In genomic region chrX:13307041-13307440, GRCh38 we compare ENCODE assay signal across 30 cellular contexts. TPM values are rescaled to one million over a fixed set of nuclear protein-coding genes. Genes with fewer than 3 reads are reported as not detected.
"Had no signal": no experiment of that assay in that cellular context is flagged by ENCODE, and none has a peak within 500 bp of the region (broad histone marks: within the 10 kb centered on the region; RNA-seq: fewer than 3 reads in every experiment).

No MANE protein-coding gene starts in this region.

- H3K4me3 Mint-ChIP-seq: activated B cell treated with CpG ODN at 0.5 μM for 24 hours; activated CD4-positive, alpha-beta T cell treated with anti-CD3 and anti-CD28 coated beads, Interleukin-2, amount 10 ng/mL, durations not matched to agents 24 days and 14 days; activated CD8-positive, alpha-beta memory T cell treated with anti-CD3 and anti-CD28 coated beads, Interleukin-2, amount 10 ng/mL, durations not matched to agents 7 days and 5 days; activated naive CD4-positive, alpha-beta T cell treated with anti-CD3 and anti-CD28 coated beads for 36 hours; activated naive CD8-positive, alpha-beta T cell; activated T-cell treated with anti-CD3 and anti-CD28 coated beads, Interleukin-2, amount 50 U/mL, for 4 hours; brain; T-cell had no signal

- DNase-seq: activated B cell treated with CpG ODN at 0.5 μM for 24 hours; activated CD4-positive, alpha-beta T cell treated with anti-CD3 and anti-CD28 coated beads for 1 hour; activated CD4-positive, alpha-beta T cell treated with anti-CD3 and anti-CD28 coated beads, Interleukin-2, amount 10 ng/mL, durations not matched to agents 24 days and 14 days; activated CD4-positive, alpha-beta T cell treated with anti-CD3 and anti-CD28 coated beads, Interleukin-2, amount 50 U/mL, for 48 hours; activated CD8-positive, alpha-beta memory T cell treated with anti-CD3 and anti-CD28 coated beads, Interleukin-2, amount 10 ng/mL, durations not matched to agents 7 days and 5 days; activated effector memory CD4-positive, alpha-beta T cell treated with anti-CD3 and anti-CD28 coated beads, Interleukin-2, amount 50 U/mL, for 16 hours; activated naive CD4-positive, alpha-beta T cell treated with anti-CD3 and anti-CD28 coated beads for 36 hours; activated T-cell treated with anti-CD3 and anti-CD28 coated beads, Interleukin-2, amount 50 U/mL, for 4 hours; amygdala; IMR-90; Kasumi-1; KBM-7; NCI-H1105 treated with DMSO at 0.1 percent for 48 hours; NCI-H1436 treated with DMSO at 0.1 percent for 48 hours; NCI-H187 treated with DMSO at 0.1 percent for 48 hours; NCI-H2081 treated with DMSO at 0.1 percent for 48 hours; NCI-H226; NCI-H526; Peyer's patch; SHP77 treated with DMSO at 0.1 percent for 48 hours; T-cell; T-helper 2 cell; T1000 had no signal

- H3K27me3 Mint-ChIP-seq: activated B cell treated with CpG ODN at 0.5 μM for 24 hours; activated CD4-positive, alpha-beta T cell treated with anti-CD3 and anti-CD28 coated beads, Interleukin-2, amount 10 ng/mL, durations not matched to agents 24 days and 14 days; activated CD8-positive, alpha-beta memory T cell treated with anti-CD3 and anti-CD28 coated beads, Interleukin-2, amount 10 ng/mL, durations not matched to agents 7 days and 5 days; activated naive CD8-positive, alpha-beta T cell had no signal

- H3K27ac Mint-ChIP-seq: activated B cell treated with CpG ODN at 0.5 μM for 24 hours; activated CD4-positive, alpha-beta T cell treated with anti-CD3 and anti-CD28 coated beads, Interleukin-2, amount 10 ng/mL, durations not matched to agents 24 days and 14 days; activated CD8-positive, alpha-beta memory T cell treated with anti-CD3 and anti-CD28 coated beads, Interleukin-2, amount 10 ng/mL, durations not matched to agents 7 days and 5 days; activated naive CD4-positive, alpha-beta T cell treated with anti-CD3 and anti-CD28 coated beads for 36 hours; activated naive CD8-positive, alpha-beta T cell; brain; T-cell had no signal

- H3K36me3 Mint-ChIP-seq: activated naive CD8-positive, alpha-beta T cell; brain; T-cell had no signal

- H3K4me3 ChIP-seq: cardiac muscle cell, Peyer's patch had no signal

- FAIRE-seq: astrocyte, TTC549 had no signal

- H3K9me3 Mint-ChIP-seq: activated naive CD4-positive, alpha-beta T cell treated with anti-CD3 and anti-CD28 coated beads for 36 hours had no signal

RNA-seq across cellular contexts. Expression of gene ATXN3L, which starts 12.8 kb away (rescaled TPM):
- total RNA-seq: activated B cell treated with CpG ODN at 0.5 μM for 24 hours; activated CD4-positive, alpha-beta T cell treated with anti-CD3 and anti-CD28 coated beads, Interleukin-2, amount 10 ng/mL, durations not matched to agents 24 days and 14 days; activated CD8-positive, alpha-beta memory T cell treated with anti-CD3 and anti-CD28 coated beads, Interleukin-2, amount 10 ng/mL, durations not matched to agents 7 days and 5 days; activated naive CD4-positive, alpha-beta T cell treated with anti-CD3 and anti-CD28 coated beads for 36 hours; activated T-cell treated with anti-CD3 and anti-CD28 coated beads, Interleukin-2, amount 50 U/mL, for 4 hours; astrocyte; cardiac muscle cell; IMR-90; NCI-H460; Peyer's patch; SK-MEL-5; T-cell had no signal
